Comparison of ENCODE assay signal across 8 cellular contexts in genomic region chr10:87093461-87094372, GRCh38. TPM values are rescaled to one million over a fixed set of nuclear protein-coding genes. Genes with fewer than 3 reads are reported as not detected.
A peak's percentile ranks its signal among the peaks of the same experiment; 100 is the strongest.
DNase-seq lines count a peak whose midpoint lies in the region; ATAC-seq and TF ChIP-seq lines count a peak whose summit lies in the region.

No MANE protein-coding gene starts in this region.

- no peak for TF ChIP-seq POLR2A in prostate gland (IDR thresholded peaks at IDR 0.05)

- peaks cover 75% of the 10 kb centered on the region for H3K79me2 ChIP-seq in SU-DHL-6 (ENCODE audit: insufficient read depth, low read length)

- ATAC-seq in CD4-positive, alpha-beta T cell (ENCODE audit: poor library complexity): peak; percentile 8
- ATAC-seq in GM19351 (IDR thresholded peaks at IDR 0.05; ENCODE audit: unreplicated experiment) (peak; percentile 35), HG03460 (IDR thresholded peaks at IDR 0.05; ENCODE audit: unreplicated experiment) (peak; percentile 27)

- H3K4me3 ChIP-seq in SU-DHL-6 (ENCODE audit: insufficient read depth, low read length, poor library complexity, severe bottlenecking): peak overlapping the region; percentile 69
- peak overlapping the region; percentile 83 for H3K4me3 ChIP-seq in left ventricle myocardium inferior
- H3K4me3 ChIP-seq in prostate gland: peak overlapping the region; percentile 83 to 86

- H3K27me3 Mint-ChIP-seq in CD4-positive, alpha-beta T cell: no peaks in the 10 kb centered on the region

- H3K4me2 ChIP-seq in SU-DHL-6 (ENCODE audit: low read depth, low read length, poor library complexity, severe bottlenecking): peak overlapping the region; percentile 99

- H3K27me3 ChIP-seq in CD4-positive, alpha-beta T cell (ENCODE audit: control insufficient read depth, insufficient read depth, low read length): no peaks in the 10 kb centered on the region
- H3K27me3 ChIP-seq in SU-DHL-6 (ENCODE audit: low read length) (no peaks in the 10 kb centered on the region), left ventricle myocardium inferior (ENCODE audit: low read depth) (no peaks in the 10 kb centered on the region), prostate gland (replicated peaks; ENCODE audit: insufficient read depth) (no peaks in the 10 kb centered on the region)

- no peaks in the 10 kb centered on the region for H3K9me2 ChIP-seq in SU-DHL-6 (replicated peaks; ENCODE audit: insufficient read depth, low read length)

- H3K9ac ChIP-seq in SU-DHL-6 (ENCODE audit: low read length): peak overlapping the region; percentile 80

- peak overlapping the region; percentile 94 for H3K27ac Mint-ChIP-seq in CD4-positive, alpha-beta T cell

- H3K4me3 Mint-ChIP-seq in CD4-positive, alpha-beta T cell: peak overlapping the region; percentile 96

- H3K9me3 Mint-ChIP-seq in CD4-positive, alpha-beta T cell: no peaks in the 10 kb centered on the region

- H3K9me3 ChIP-seq in CD4-positive, alpha-beta T cell (ENCODE audit: control insufficient read depth, low read length): no peaks in the 10 kb centered on the region
- H3K9me3 ChIP-seq in SU-DHL-6 (ENCODE audit: insufficient read depth, low read length) (no peaks in the 10 kb centered on the region), left ventricle myocardium inferior (replicated peaks) (no peaks in the 10 kb centered on the region), prostate gland (no peaks in the 10 kb centered on the region)

- no peak overlapping the region for H2AFZ ChIP-seq in SU-DHL-6 (ENCODE audit: low read depth, low read length, severe bottlenecking)

- CTCF ChIA-PET in CD4-positive, alpha-beta T cell (lab: Charles Lee): interaction anchor here (1.1 to 2.7 kb wide), 3 partner anchors 10 to 133 kb away, joined by 5 to 7 read pairs (median 5); no protein-coding TSS in a partner anchor

- peaks cover 65% of the 10 kb centered on the region for H3K4me1 Mint-ChIP-seq in CD4-positive, alpha-beta T cell (ENCODE audit: low read depth)

- H3K36me3 ChIP-seq in SU-DHL-6 (ENCODE audit: low read length) (peaks cover 18% of the 10 kb centered on the region; the same call in 1 of the 2 replicates), left ventricle myocardium inferior (peaks cover 9% of the 10 kb centered on the region), prostate gland (no peaks in the 10 kb centered on the region)

- intact Hi-C loops in CD4-positive, alpha-beta T cell (cut with DNase I, micrococcal nuclease): loop anchor here in 1 of 2 experiments (2.0 to 10.0 kb wide), 3 partner anchors 337 to 569 kb away; partner anchors contain the start of genes BMPR1A and WAPL
- intact Hi-C loops in left ventricle myocardium inferior (cut with micrococcal nuclease): no loop called here
- intact Hi-C loops in prostate gland (cut with DNase I): loop anchor here (2.0 to 10.0 kb wide), 2 partner anchors 123 to 409 kb away; no protein-coding TSS in a partner anchor

- TF ChIP-seq CTCF in CD4-positive, alpha-beta T cell (IDR thresholded peaks at IDR 0.05): no peak
- TF ChIP-seq CTCF in SU-DHL-6 (IDR thresholded peaks at IDR 0.05; ENCODE audit: insufficient read depth, low read length, poor library complexity, severe bottlenecking) (no peak), left ventricle myocardium inferior (IDR thresholded peaks at IDR 0.05; ENCODE audit: borderline replicate concordance) (no peak), prostate gland (IDR thresholded peaks at IDR 0.05) (peak in 1 of 4 experiments; percentile 3)

- H4K20me1 ChIP-seq in SU-DHL-6 (ENCODE audit: low read depth, low read length): peaks cover 17% of the 10 kb centered on the region

- H3K4me1 ChIP-seq in left ventricle myocardium inferior (peaks cover 65% of the 10 kb centered on the region), prostate gland (replicated peaks) (no peaks in the 10 kb centered on the region)

- 1 to 2% (median 1%) methylated on average over 36 to 41 of the region's 41 CpGs for WGBS in adipose tissue, 3 donors
- WGBS in prostate gland: 1% methylated on average over 20 of the region's 41 CpGs

- peak overlapping the region; percentile 74 for H3K27ac ChIP-seq in CD4-positive, alpha-beta T cell (ENCODE audit: low read depth, low read length)
- H3K27ac ChIP-seq in SU-DHL-6 (ENCODE audit: low read depth, low read length): peak overlapping the region; percentile 88
- peak overlapping the region; percentile 97 for H3K27ac ChIP-seq in adipose tissue (ENCODE audit: low read depth, low read length)
- peak overlapping the region; percentile 99 for H3K27ac ChIP-seq in left ventricle myocardium inferior (replicated peaks)
- peak overlapping the region; percentile 90 to 94 for H3K27ac ChIP-seq in prostate gland

- DNase-seq in CD4-positive, alpha-beta T cell: peak; percentile 32 to 66 (median 49)
- DNase-seq in left ventricle myocardium inferior (peak; percentile 63), prostate gland (ENCODE audit: low spot score) (peak; percentile 59), ureter (ENCODE audit: low spot score) (peak; percentile 74)

- POLR2A ChIA-PET in CD4-positive, alpha-beta T cell (lab: Charles Lee): interaction anchor here (1.0 to 5.7 kb wide), 4 partner anchors 8 to 124 kb away, joined by 3 to 32 read pairs (median 7); no protein-coding TSS in a partner anchor

- H3K36me3 Mint-ChIP-seq in CD4-positive, alpha-beta T cell (ENCODE audit: low read depth): peaks cover 30% of the 10 kb centered on the region

- H3F3A ChIP-seq in SU-DHL-6 (ENCODE audit: insufficient read depth): peaks cover 14% of the 10 kb centered on the region; the same call in 1 of the 2 replicates

RNA-seq across cellular contexts. Expression of gene GLUD1, which starts 0.9 kb away (rescaled TPM):
- total RNA-seq in CD4-positive, alpha-beta T cell: 10 to 100 TPM; 81.0 to 82.4 TPM
- polyA plus RNA-seq in adipose tissue: 10 to 100 TPM; 44.9 to 83.7 (median 69.8) TPM
- total RNA-seq in left ventricle myocardium inferior (96.4 TPM), prostate gland (100 to 1,000 TPM; 154 to 437 TPM), ureter (157 TPM)

RNA-seq across cellular contexts. Expression of gene SHLD2, which starts 1.3 kb away (rescaled TPM):
- 10 to 100 TPM; 20.6 to 23.0 TPM for total RNA-seq in CD4-positive, alpha-beta T cell
- polyA plus RNA-seq in adipose tissue: 10 to 100 TPM in 2 of 3 donors, 1 to 10 TPM in 1; 9.0 to 21.7 (median 15.0) TPM
- total RNA-seq in left ventricle myocardium inferior (8.4 TPM), prostate gland (10 to 100 TPM; 25.2 to 43.5 TPM), ureter (34.1 TPM)

Comparison
In these comparisons a context has a peak if more than half of its experiments do, and no peak if none do; other contexts are left out.
1. Peak in every context shown above with its lines: DNase-seq, ATAC-seq, H3K4me3 ChIP-seq and H3K27ac ChIP-seq.